Comparison of ENCODE assay signal across 2 cellular contexts in genomic region chr2:113850687-113851086, GRCh38.
TF ChIP-seq lines count a peak whose summit lies in the region.

No MANE protein-coding gene starts in this region.

TF ChIP-seq in SK-N-SH, 30 proteins besides CTCF, POLR2A, EP300 and RAD21 (continued from another document):
- TF ChIP-seq REST (IDR thresholded peaks at IDR 0.05; ENCODE audit: low read depth, low read length) (no peak), IRF3 (IDR thresholded peaks at IDR 0.05; ENCODE audit: low read depth, low read length) (no peak), PBX3 (IDR thresholded peaks at IDR 0.05) (no peak), FOXM1 (IDR thresholded peaks at IDR 0.05; ENCODE audit: low read depth) (no peak)

TF ChIP-seq in SK-N-SH treated with all-trans-retinoic acid at 6 μM for 48 hours, 23 proteins besides CTCF, POLR2A, EP300 and RAD21 (continued from another document):
- TF ChIP-seq POU6F1 (CRISPR knock-in tag; IDR thresholded peaks at IDR 0.05; ENCODE audit: borderline replicate concordance, low read depth): no peak
- TF ChIP-seq GLIS3 (CRISPR knock-in tag; IDR thresholded peaks at IDR 0.05): no peak
